ENCODE assay signal across 29 cellular contexts in the genomic region with DNA sequence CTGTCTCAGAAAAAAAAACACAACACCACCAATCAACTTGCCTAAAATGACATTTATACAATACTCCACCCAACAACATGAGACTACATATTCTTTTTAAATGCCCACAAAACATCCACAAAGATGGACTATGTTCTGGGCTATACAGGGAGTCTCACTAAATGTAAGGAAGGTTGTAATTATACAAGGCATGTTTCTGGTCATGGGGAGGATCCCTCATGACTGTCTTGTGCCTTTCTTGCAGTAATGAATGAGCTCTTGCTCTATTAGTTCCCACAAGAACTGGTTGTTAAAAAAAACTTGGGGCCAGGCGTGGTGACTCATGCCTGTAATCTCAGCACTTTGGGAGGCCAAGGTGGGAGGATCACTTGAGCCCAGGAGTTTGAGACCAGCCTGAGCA. TPM values are rescaled to one million over a fixed set of nuclear protein-coding genes. Genes with fewer than 3 reads are reported as not detected.
"Had no signal": no experiment of that assay in that cellular context is flagged by ENCODE, and none has a peak within 500 bp of the region (broad histone marks: within the 10 kb centered on the region; RNA-seq: fewer than 3 reads in every experiment).

No MANE protein-coding gene starts in this region.

- H3K4me2 ChIP-seq: smooth muscle cell had no signal

- H3K36me3 ChIP-seq: neutrophil, pancreas, prostate gland, spleen, stomach, thoracic aorta, thyroid gland, tibial nerve, upper lobe of left lung, vagina had no signal

- DNase-seq: naive thymus-derived CD8-positive, alpha-beta T cell; nephron progenitor cell; nucleus accumbens; pancreas; right cardiac atrium; spleen; stimulated activated CD4-positive, alpha-beta T cell treated with anti-CD3 and anti-CD28 coated beads, Interleukin-12 subunit alpha, Interleukin-12 subunit beta, amount 100 ng/mL, for 4 hours; stimulated activated CD4-positive, alpha-beta T cell treated with anti-CD3 and anti-CD28 coated beads, Interleukin-1b, Interleukin-23, amount 100 ng/mL, for 48 hours; stimulated activated CD4-positive, alpha-beta T cell treated with anti-CD3 and anti-CD28 coated beads, Interleukin-4, amount 100 ng/mL, for 1 hour; stimulated activated CD4-positive, alpha-beta T cell treated with anti-CD3 and anti-CD28 coated beads, Interleukin-4, amount 100 ng/mL, for 4 hours; stimulated activated naive B cell treated with anti-CD40 and anti-IgM and Interleukin-4, amounts not matched to agents 10 μg/mL and 1 μg/mL and 100 μg/mL, for 72 hours; stimulated activated naive CD4-positive, alpha-beta T cell treated with Interleukin-2 at 50 U/mL for 16 hours; stomach; thyroid gland; trophoblast cell; upper lobe of left lung had no signal

- ATAC-seq: naive thymus-derived CD8-positive, alpha-beta T cell; natural killer cell treated with Interleukin-12 subunit alpha and Interleukin-12 subunit beta and Interleukin-15 and Interleukin-18, amount 100 ng/mL, for 72 hours; pancreas; right cardiac atrium; sciatic nerve; stimulated activated effector memory CD8-positive, alpha-beta T cell treated with anti-CD3 and anti-CD28 coated beads, Interleukin-12 subunit alpha, Interleukin-12 subunit beta, amount 100 ng/mL, for 72 hours; stimulated activated naive B cell treated with anti-CD40 and anti-IgM and Interleukin-4, amounts not matched to agents 10 μg/mL and 1 μg/mL and 100 μg/mL, for 72 hours had no signal

- H3K4me1 ChIP-seq: pancreas, prostate gland, spleen, stomach, tibial nerve, upper lobe of left lung, vagina had no signal

- H3K9me3 ChIP-seq: neutrophil, pancreas, prostate gland, thoracic aorta, thyroid gland, vagina had no signal

- H3K4me3 ChIP-seq: pancreas, prostate gland, skin epidermis, smooth muscle cell, spleen, stomach, thoracic aorta, thyroid gland, tibial nerve, upper lobe of left lung, vagina had no signal

- FAIRE-seq: pancreas, urothelium cell line had no signal

- H3K27me3 ChIP-seq: neutrophil, pancreas, stomach, thyroid gland, tibial nerve, upper lobe of left lung, vagina had no signal

- H3K27ac ChIP-seq: neutrophil, pancreas, prostate gland, skin epidermis, spleen, stomach, thoracic aorta, thyroid gland, tibial nerve, upper lobe of left lung, vagina had no signal

RNA-seq across cellular contexts. Expression of gene SLC3A1, which starts 17.5 kb away (rescaled TPM):
- total RNA-seq: neural crest cell, osteocyte, smooth muscle cell, thyroid gland, vagina had no signal
